In the genomic region with DNA sequence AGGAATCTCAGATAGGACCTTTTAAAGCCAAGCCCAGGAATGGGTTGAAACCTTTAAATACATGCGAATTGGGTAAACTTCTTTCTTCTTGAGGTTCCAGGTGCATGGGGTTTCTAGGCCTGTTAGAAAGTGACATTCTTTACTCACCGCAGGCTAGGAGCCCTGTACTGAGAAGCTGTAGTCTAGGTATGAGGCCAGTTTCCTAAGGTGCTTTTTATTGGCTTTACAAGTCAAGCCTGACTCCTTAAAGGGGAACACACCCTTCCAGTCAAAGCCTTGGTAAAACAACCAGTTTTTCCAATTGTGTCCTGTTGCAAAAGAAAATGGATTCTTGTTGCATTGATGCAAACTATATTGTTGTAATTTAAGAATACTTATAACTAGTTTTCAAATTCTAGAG, we compare ENCODE assay signal across 13 cellular contexts.
DNase-seq lines count a peak whose midpoint lies in the region; ATAC-seq, FAIRE-seq and TF ChIP-seq lines count a peak whose summit lies in the region.
"Had no signal": no experiment of that assay in that cellular context is flagged by ENCODE, and none has a peak within 500 bp of the region (broad histone marks: within the 10 kb centered on the region; RNA-seq: fewer than 3 reads in every experiment).

No MANE protein-coding gene starts in this region.

- no peaks in the 10 kb centered on the region for H3K79me2 ChIP-seq in OCI-LY7 (ENCODE audit: insufficient read depth, low read depth, low read length)

- no peak overlapping the region for H3K4me3 Mint-ChIP-seq in CD8-positive, alpha-beta memory T cell
- H3K4me3 Mint-ChIP-seq: activated T-cell treated with anti-CD3 and anti-CD28 coated beads, Interleukin-2, amount 50 U/mL, for 72 hours had no signal

- H3K27ac ChIP-seq in OCI-LY7 (ENCODE audit: low read depth, low read length, poor library complexity, severe bottlenecking): no peak overlapping the region
- H3K27ac ChIP-seq in CD8-positive, alpha-beta memory T cell (ENCODE audit: low read depth, low read length): no peak overlapping the region
- H3K27ac ChIP-seq: sigmoid colon had no signal

- CTCF ChIA-PET in OCI-LY7 (lab: Charles Lee; ENCODE audit: unreplicated experiment): no interaction called here
- CTCF ChIA-PET in CD8-positive, alpha-beta memory T cell (lab: Charles Lee): interaction anchor here (1.2 to 1.3 kb wide), 2 partner anchors 9 to 33 kb away, joined by 3 read pairs; no protein-coding TSS in a partner anchor

- peak; percentile 47 for FAIRE-seq in G401.6 (lab: Jason Lieb, UNC)

- H3K27ac Mint-ChIP-seq in CD8-positive, alpha-beta memory T cell: no peak overlapping the region
- H3K27ac Mint-ChIP-seq: activated T-cell treated with anti-CD3 and anti-CD28 coated beads, Interleukin-2, amount 50 U/mL, for 72 hours had no signal

- no peaks in the 10 kb centered on the region for H4K20me1 ChIP-seq in OCI-LY7 (ENCODE audit: insufficient read depth, low read length)

- ATAC-seq in GM19397 (IDR thresholded peaks at IDR 0.05; ENCODE audit: unreplicated experiment) (peak; percentile 85), HG02938 (IDR thresholded peaks at IDR 0.05; ENCODE audit: unreplicated experiment) (peak; percentile 90)
- ATAC-seq: activated T-cell treated with anti-CD3 and anti-CD28 coated beads, Interleukin-2, amount 50 U/mL, for 72 hours had no signal

- POLR2A ChIA-PET in OCI-LY7 (lab: Charles Lee): interaction anchor here (0.7 to 1.9 kb wide), 8 partner anchors 10 to 675 kb away, joined by 3 to 10 read pairs (median 4); no protein-coding TSS in a partner anchor
- POLR2A ChIA-PET in CD8-positive, alpha-beta memory T cell (lab: Charles Lee): no interaction called here

- DNase-seq in OCI-LY7 (ENCODE audit: low spot score) (peak; percentile 38), NCI-H2171 treated with DMSO at 0.1 percent for 48 hours (lab: John Stamatoyannopoulos, UW) (no peak), NCI-H345 treated with DMSO at 0.1 percent for 48 hours (lab: John Stamatoyannopoulos, UW; ENCODE audit: unreplicated experiment) (no peak)
- DNase-seq in stimulated activated CD4-positive, alpha-beta T cell treated with anti-CD3 and anti-CD28 coated beads, Interleukin-4, amount 100 ng/mL, for 1 hour: no peak
- no peak for DNase-seq in CD8-positive, alpha-beta memory T cell
- DNase-seq: ACHN; activated T-cell treated with anti-CD3 and anti-CD28 coated beads, Interleukin-2, amount 50 U/mL, for 72 hours; dermis blood vessel endothelial cell; NCI-H1105 treated with DMSO at 0.1 percent for 48 hours; sigmoid colon had no signal

- TF ChIP-seq CTCF in OCI-LY7 (conservative IDR thresholded peaks at IDR 0.05; ENCODE audit: low read length): no peak

- H3K36me3 Mint-ChIP-seq in CD8-positive, alpha-beta memory T cell: no peaks in the 10 kb centered on the region

- no peaks in the 10 kb centered on the region for H3K36me3 ChIP-seq in OCI-LY7 (ENCODE audit: insufficient read depth, low read length)
- H3K36me3 ChIP-seq in CD8-positive, alpha-beta memory T cell (ENCODE audit: insufficient read depth, low read length): no peaks in the 10 kb centered on the region
- H3K36me3 ChIP-seq: sigmoid colon had no signal

- H3K4me2 ChIP-seq in OCI-LY7 (ENCODE audit: low read length): no peak overlapping the region

- BruUV-seq in OCI-LY7 (replicated peaks; lab: Mats Ljungman, UMichigan): no TSS peak

- H3K4me3 ChIP-seq in OCI-LY7 (ENCODE audit: low read depth, low read length, poor library complexity, severe bottlenecking): no peak overlapping the region
- no peak overlapping the region for H3K4me3 ChIP-seq in CD8-positive, alpha-beta memory T cell (ENCODE audit: low read length)
- H3K4me3 ChIP-seq: sigmoid colon had no signal

- no peaks in the 10 kb centered on the region for H3K27me3 ChIP-seq in CD8-positive, alpha-beta memory T cell (ENCODE audit: insufficient read depth, low read length, poor library complexity, severe bottlenecking)
- H3K27me3 ChIP-seq: sigmoid colon had no signal

- H3K9me3 ChIP-seq in OCI-LY7 (ENCODE audit: low read length): no peaks in the 10 kb centered on the region
- no peaks in the 10 kb centered on the region for H3K9me3 ChIP-seq in CD8-positive, alpha-beta memory T cell (ENCODE audit: low read length)
- H3K9me3 ChIP-seq: sigmoid colon had no signal

- peak overlapping the region; percentile 61; the same call in 1 of the 2 replicates for H2AFZ ChIP-seq in OCI-LY7 (ENCODE audit: low read length)

- peaks cover 49% of the 10 kb centered on the region for H3K4me1 ChIP-seq in OCI-LY7 (ENCODE audit: insufficient read depth, low read length, poor library complexity, severe bottlenecking)
- H3K4me1 ChIP-seq in CD8-positive, alpha-beta memory T cell (ENCODE audit: insufficient read depth, low read length): no peaks in the 10 kb centered on the region
- H3K4me1 ChIP-seq: sigmoid colon had no signal

- peaks cover 6 to 10% (median 6%) of the 10 kb centered on the region in 3 donors for H3K4me1 Mint-ChIP-seq in CD8-positive, alpha-beta memory T cell

- no peaks in the 10 kb centered on the region for H3K9me3 Mint-ChIP-seq in CD8-positive, alpha-beta memory T cell
- H3K9me3 Mint-ChIP-seq: activated T-cell treated with anti-CD3 and anti-CD28 coated beads, Interleukin-2, amount 50 U/mL, for 72 hours had no signal

- intact Hi-C loops in OCI-LY7 (cut with micrococcal nuclease; ENCODE audit: unreplicated experiment): loop anchor here (10.0 kb wide), 1 partner anchor 258 kb away; no protein-coding TSS in a partner anchor

- no peaks in the 10 kb centered on the region for H3K9me2 ChIP-seq in OCI-LY7 (ENCODE audit: insufficient read depth, low read length)

- H3K27me3 Mint-ChIP-seq in CD8-positive, alpha-beta memory T cell: no peaks in the 10 kb centered on the region
